Comparison of ENCODE assay signal across 8 cellular contexts in the genomic region with DNA sequence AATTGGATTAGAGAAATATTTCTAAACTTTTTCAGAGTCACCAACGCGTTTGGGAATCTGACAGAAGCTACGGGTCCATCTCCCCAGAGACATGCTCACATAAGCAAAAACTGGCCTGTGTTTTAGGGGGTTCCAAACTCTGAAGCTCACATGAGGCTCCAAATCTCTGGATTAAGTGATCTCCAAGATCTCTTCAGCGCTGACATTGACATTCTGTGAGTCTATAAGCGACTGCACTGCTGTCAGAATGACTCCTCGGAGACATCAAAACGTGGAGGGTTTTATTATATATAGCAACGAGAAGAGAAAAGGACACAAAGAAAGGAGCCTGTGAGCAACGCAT. TPM values are rescaled to one million over a fixed set of nuclear protein-coding genes. Genes with fewer than 3 reads are reported as not detected.
DNase-seq lines count a peak whose midpoint lies in the region; ATAC-seq and TF ChIP-seq lines count a peak whose summit lies in the region.

No MANE protein-coding gene starts in this region.

- TF ChIP-seq EP300 in esophagus muscularis mucosa (IDR thresholded peaks at IDR 0.05), result no peak

- ATAC-seq in RWPE2 (ENCODE audit: low read depth), result no peak
- ATAC-seq in GM21825 (IDR thresholded peaks at IDR 0.05; ENCODE audit: unreplicated experiment), result no peak

- H3K79me2 ChIP-seq in DOHH2 (ENCODE audit: control insufficient read depth, low read length), result peaks cover 40% of the 10 kb centered on the region

- no peaks in the 10 kb centered on the region for H3K27me3 ChIP-seq in DOHH2 (ENCODE audit: control insufficient read depth, low read length)
- no peaks in the 10 kb centered on the region for H3K27me3 ChIP-seq in RWPE2 (ENCODE audit: insufficient read depth, poor library complexity, severe bottlenecking)
- H3K27me3 ChIP-seq in esophagus muscularis mucosa, result no peaks in the 10 kb centered on the region

- H3K9me3 ChIP-seq in DOHH2 (ENCODE audit: control insufficient read depth, insufficient read depth, low read length) (no peaks in the 10 kb centered on the region), RWPE2 (ENCODE audit: severe bottlenecking) (no peaks in the 10 kb centered on the region), esophagus muscularis mucosa (no peaks in the 10 kb centered on the region)

- H3K9me2 ChIP-seq in DOHH2 (replicated peaks; ENCODE audit: control insufficient read depth, low read length), result no peaks in the 10 kb centered on the region

- H4K20me1 ChIP-seq in DOHH2 (ENCODE audit: control insufficient read depth, insufficient read depth, low read depth, low read length), result peaks cover 18% of the 10 kb centered on the region; the same call in 1 of the 2 replicates

- H3K36me3 ChIP-seq in DOHH2 (ENCODE audit: control insufficient read depth, low read length), result peaks cover 6% of the 10 kb centered on the region
- H3K36me3 ChIP-seq in RWPE2 (ENCODE audit: low read depth), result no peaks in the 10 kb centered on the region
- no peaks in the 10 kb centered on the region for H3K36me3 ChIP-seq in esophagus muscularis mucosa

- no peak for TF ChIP-seq POLR2A in esophagus muscularis mucosa (IDR thresholded peaks at IDR 0.05; ENCODE audit: low read depth)

- TF ChIP-seq CTCF in DOHH2 (IDR thresholded peaks at IDR 0.05; ENCODE audit: low read depth, low read length, poor library complexity, severe bottlenecking) (no peak), RWPE2 (IDR thresholded peaks at IDR 0.05; ENCODE audit: poor library complexity, severe bottlenecking) (no peak), esophagus muscularis mucosa (IDR thresholded peaks at IDR 0.05) (no peak)

- peaks cover 11% of the 10 kb centered on the region for H3F3A ChIP-seq in DOHH2 (ENCODE audit: control insufficient read depth, insufficient read depth)

- DNase-seq in RWPE2 (ENCODE audit: low spot score), result no peak
- DNase-seq in esophagus muscularis mucosa (ENCODE audit: extremely low spot score), result no peak
- peak; percentile 58 for DNase-seq in pons (ENCODE audit: low spot score)
- no peak for DNase-seq in middle frontal gyrus (ENCODE audit: extremely low spot score, low spot score)
- DNase-seq in stimulated activated CD4-positive, alpha-beta T cell treated with anti-CD3 and anti-CD28 coated beads, Interleukin-15, amount 100 ng/mL, for 24 hours, result no peak
- DNase-seq in NCI-H524 (lab: John Stamatoyannopoulos, UW), result no peak

- H3K27ac ChIP-seq in DOHH2 (ENCODE audit: low read depth, low read length) (peak overlapping the region; percentile 41), RWPE2 (ENCODE audit: poor library complexity, severe bottlenecking) (peak overlapping the region; percentile 62), esophagus muscularis mucosa (replicated peaks in 1 of 4) (peak overlapping the region; percentile 92 to 99 (median 97))

- H3K4me1 ChIP-seq in DOHH2 (ENCODE audit: control insufficient read depth, low read length) (peaks cover 29% of the 10 kb centered on the region), RWPE2 (ENCODE audit: insufficient read depth, poor library complexity, severe bottlenecking) (peaks cover 10% of the 10 kb centered on the region), esophagus muscularis mucosa (peaks cover 15 to 51% (median 41%) of the 10 kb centered on the region in 4 donors)

- peak overlapping the region; percentile 89 for H3K4me2 ChIP-seq in DOHH2 (ENCODE audit: low read length)

- 22% methylated on average over 9 of the region's 9 CpGs for WGBS in esophagus muscularis mucosa

- intact Hi-C loops in esophagus muscularis mucosa (cut with DNase I), result loop anchor here (1.0 to 5.0 kb wide), 2 partner anchors 176 to 241 kb away; no protein-coding TSS in a partner anchor

- peak overlapping the region; percentile 71 for H3K4me3 ChIP-seq in DOHH2 (ENCODE audit: low read length)
- peak overlapping the region; percentile 88 for H3K4me3 ChIP-seq in RWPE2 (ENCODE audit: severe bottlenecking)
- peak overlapping the region; percentile 77 to 94 (median 88) for H3K4me3 ChIP-seq in esophagus muscularis mucosa

RNA-seq across cellular contexts. Expression of a gene that starts 0.6 kb away (rescaled TPM):
- total RNA-seq in esophagus muscularis mucosa, result 10 to 100 TPM; 14.5 to 22.1 (median 17.4) TPM

Comparison
In these comparisons a context has a peak if more than half of its experiments do, and no peak if none do; other contexts are left out.
1. H3K27ac ChIP-seq: peak in every context shown above with its lines; median percentile 97 in esophagus muscularis mucosa; 62 in RWPE2; 41 in DOHH2.